ENCODE assay signal across 29 cellular contexts in the genomic region with DNA sequence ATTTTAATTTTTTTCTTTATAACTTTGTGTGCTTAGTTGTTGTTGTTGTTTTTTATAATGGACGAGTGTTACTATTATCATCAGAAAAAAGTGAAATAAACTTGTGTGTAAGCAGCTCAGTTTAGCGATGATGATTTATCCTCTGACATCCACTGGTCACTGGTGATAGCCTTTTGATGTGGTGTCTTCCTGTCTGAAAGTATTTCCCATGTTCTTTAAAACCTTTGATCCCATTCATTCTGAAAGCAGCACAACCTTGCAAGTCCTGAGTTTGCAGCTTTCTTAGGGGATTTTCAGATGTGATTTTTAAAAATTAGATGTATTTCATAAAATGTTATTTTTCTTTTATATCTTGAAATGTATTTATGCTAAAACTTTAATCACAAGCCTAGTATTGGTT.
"Had no signal": no experiment of that assay in that cellular context is flagged by ENCODE, and none has a peak within 500 bp of the region (broad histone marks: within the 10 kb centered on the region; RNA-seq: fewer than 3 reads in every experiment).

No MANE protein-coding gene starts in this region.

- H3K4me1 Mint-ChIP-seq: activated B cell treated with CpG ODN at 0.5 μM for 24 hours; activated CD4-positive, alpha-beta memory T cell treated with anti-CD3 and anti-CD28 coated beads, Interleukin-2, amount 10 ng/mL, durations not matched to agents 7 days and 5 days; activated CD4-positive, alpha-beta T cell treated with anti-CD3 and anti-CD28 coated beads, Interleukin-2, amount 10 ng/mL, durations not matched to agents 24 days and 14 days; central memory CD8-positive, alpha-beta T cell; endodermal cell; T-helper 17 cell had no signal

- ATAC-seq: activated CD4-positive, CD25-positive, alpha-beta regulatory T cell treated with anti-CD3 and anti-CD28 coated beads, Interleukin-2, amount 50 U/mL, for 24 hours; activated T-cell treated with anti-CD3 and anti-CD28 coated beads, Interleukin-2, amount 50 U/mL, for 72 hours; esophagus mucosa; T-helper 17 cell had no signal

- DNase-seq: activated B cell treated with CpG ODN at 0.5 μM for 24 hours; activated CD4-positive, alpha-beta memory T cell treated with anti-CD3 and anti-CD28 coated beads, Interleukin-2, amount 10 ng/mL, durations not matched to agents 7 days and 5 days; activated CD4-positive, alpha-beta T cell treated with anti-CD3 and anti-CD28 coated beads, Interleukin-2, amount 10 ng/mL, durations not matched to agents 24 days and 14 days; activated CD8-positive, alpha-beta memory T cell treated with anti-CD3 and anti-CD28 coated beads, Interleukin-2, amount 50 U/mL, for 48 hours; activated gamma-delta T cell; activated naive CD4-positive, alpha-beta T cell treated with anti-CD3 and anti-CD28 coated beads, Interleukin-2, amount 50 U/mL, for 16 hours; activated naive CD4-positive, alpha-beta T cell treated with Interleukin-2 at 50 U/mL for 16 hours; activated T-cell treated with anti-CD3 and anti-CD28 coated beads for 4 hours; activated T-cell treated with anti-CD3 and anti-CD28 coated beads, Interleukin-2, amount 50 U/mL, for 24 hours; activated T-cell treated with anti-CD3 and anti-CD28 coated beads, Interleukin-2, amount 50 U/mL, for 72 hours; amniotic stem cell; anterior cingulate cortex; brain microvascular endothelial cell; dorsolateral prefrontal cortex; effector memory CD4-positive, alpha-beta T cell; endodermal cell; foreskin fibroblast; head of caudate nucleus; T-helper 17 cell; T1000; WERI-Rb-1 had no signal

- H3K27me3 Mint-ChIP-seq: dendritic cell treated with granulocyte-macrophage colony-stimulating factor and Interleukin-4, amounts not matched to agents 40 ng/mL and 50 ng/mL, for 4 days had no signal

- FAIRE-seq: astrocyte, bronchial epithelial cell had no signal

- H3K4me3 Mint-ChIP-seq: activated B cell treated with CpG ODN at 0.5 μM for 24 hours; activated CD4-positive, alpha-beta memory T cell treated with anti-CD3 and anti-CD28 coated beads, Interleukin-2, amount 10 ng/mL, durations not matched to agents 7 days and 5 days; activated CD4-positive, alpha-beta T cell treated with anti-CD3 and anti-CD28 coated beads, Interleukin-2, amount 10 ng/mL, durations not matched to agents 24 days and 14 days; activated naive CD8-positive, alpha-beta T cell; activated T-cell treated with anti-CD3 and anti-CD28 coated beads, Interleukin-2, amount 50 U/mL, for 24 hours; activated T-cell treated with anti-CD3 and anti-CD28 coated beads, Interleukin-2, amount 50 U/mL, for 72 hours; central memory CD8-positive, alpha-beta T cell; dendritic cell treated with granulocyte-macrophage colony-stimulating factor and Interleukin-4, amounts not matched to agents 40 ng/mL and 50 ng/mL, for 4 days; endodermal cell; T-helper 17 cell; T-helper 2 cell treated with Interferon-gamma antibody and Interleukin-4, amounts not matched to agents 5 μg/mL and 100 μg/mL, for 36 hours had no signal

- H3K36me3 Mint-ChIP-seq: activated naive CD8-positive, alpha-beta T cell had no signal

- H3K9me3 Mint-ChIP-seq: activated B cell treated with CpG ODN at 0.5 μM for 24 hours; activated CD4-positive, alpha-beta memory T cell treated with anti-CD3 and anti-CD28 coated beads, Interleukin-2, amount 10 ng/mL, durations not matched to agents 7 days and 5 days; activated CD4-positive, alpha-beta T cell treated with anti-CD3 and anti-CD28 coated beads, Interleukin-2, amount 10 ng/mL, durations not matched to agents 24 days and 14 days; activated T-cell treated with anti-CD3 and anti-CD28 coated beads, Interleukin-2, amount 50 U/mL, for 24 hours; activated T-cell treated with anti-CD3 and anti-CD28 coated beads, Interleukin-2, amount 50 U/mL, for 72 hours; central memory CD8-positive, alpha-beta T cell; dendritic cell treated with granulocyte-macrophage colony-stimulating factor and Interleukin-4, amounts not matched to agents 40 ng/mL and 50 ng/mL, for 4 days; endodermal cell; T-helper 2 cell treated with Interferon-gamma antibody and Interleukin-4, amounts not matched to agents 5 μg/mL and 100 μg/mL, for 36 hours had no signal

- H3K27ac Mint-ChIP-seq: activated B cell treated with CpG ODN at 0.5 μM for 24 hours; activated CD4-positive, alpha-beta memory T cell treated with anti-CD3 and anti-CD28 coated beads, Interleukin-2, amount 10 ng/mL, durations not matched to agents 7 days and 5 days; activated CD4-positive, alpha-beta T cell treated with anti-CD3 and anti-CD28 coated beads, Interleukin-2, amount 10 ng/mL, durations not matched to agents 24 days and 14 days; activated naive CD8-positive, alpha-beta T cell; activated T-cell treated with anti-CD3 and anti-CD28 coated beads, Interleukin-2, amount 50 U/mL, for 24 hours; activated T-cell treated with anti-CD3 and anti-CD28 coated beads, Interleukin-2, amount 50 U/mL, for 72 hours; dendritic cell treated with granulocyte-macrophage colony-stimulating factor and Interleukin-4, amounts not matched to agents 40 ng/mL and 50 ng/mL, for 4 days; endodermal cell; T-helper 17 cell; T-helper 2 cell treated with Interferon-gamma antibody and Interleukin-4, amounts not matched to agents 5 μg/mL and 100 μg/mL, for 36 hours had no signal
